In genomic region chr17:13931111-13931526, GRCh38 we compare ENCODE assay signal across 8 cellular contexts.
A peak's percentile ranks its signal among the peaks of the same experiment; 100 is the strongest.
DNase-seq lines count a peak whose midpoint lies in the region; ATAC-seq and TF ChIP-seq lines count a peak whose summit lies in the region.
"Had no signal": no experiment of that assay in that cellular context is flagged by ENCODE, and none has a peak within 500 bp of the region (broad histone marks: within the 10 kb centered on the region; RNA-seq: fewer than 3 reads in every experiment).

No MANE protein-coding gene starts in this region.

- no peak overlapping the region for H3K14ac ChIP-seq in IMR-90 (replicated peaks; ENCODE audit: low read depth, low read length)

- H2AFZ ChIP-seq in IMR-90 (replicated peaks; ENCODE audit: low read length, poor library complexity) = no peak overlapping the region

- H3K23ac ChIP-seq in IMR-90 (ENCODE audit: low read depth, low read length) = no peak overlapping the region

- TF ChIP-seq CTCF in IMR-90 (conservative IDR thresholded peaks at IDR 0.05; ENCODE audit: low read depth, low read length) = no peak
- no peak for TF ChIP-seq CTCF in astrocyte of the spinal cord (IDR thresholded peaks at IDR 0.05; ENCODE audit: low read depth, low read length)
- TF ChIP-seq CTCF in upper lobe of right lung (IDR thresholded peaks at IDR 0.05) = no peak

- no peak overlapping the region for H3K27ac ChIP-seq in IMR-90 (ENCODE audit: insufficient read depth, low read length)
- peak overlapping the region; percentile 48 for H3K27ac ChIP-seq in upper lobe of right lung

- POLR2A ChIA-PET in IMR-90 (lab: Charles Lee; ENCODE audit: unreplicated experiment) = no interaction called here

- H2BK120ac ChIP-seq in IMR-90 (ENCODE audit: low read depth, low read length) = no peak overlapping the region

- H2AK9ac ChIP-seq in IMR-90 (replicated peaks; ENCODE audit: low read depth, low read length, poor library complexity) = no peak overlapping the region

- H3K56ac ChIP-seq in IMR-90 (ENCODE audit: extremely low read depth, insufficient read depth, low read length) = no peak overlapping the region

- no peak overlapping the region for H2BK15ac ChIP-seq in IMR-90 (ENCODE audit: low read depth, low read length)

- no peak overlapping the region for H4K8ac ChIP-seq in IMR-90 (ENCODE audit: low read depth in 2 of 2, low read length in 2 of 2)

- DNase-seq in IMR-90 (peak; percentile 19), astrocyte of the spinal cord (ENCODE audit: low read depth, low spot score) (peak; percentile 65), left kidney (ENCODE audit: low read depth, low spot score) (peak; percentile 11), upper lobe of right lung (no peak), GM19240 (ENCODE audit: insufficient read length, low spot score) (no peak), NCI-H2171 (lab: John Stamatoyannopoulos, UW) (no peak), T-helper 1 cell (no peak)
- DNase-seq: activated T-cell treated with anti-CD3 and anti-CD28 coated beads, Interleukin-2, amount 50 U/mL, for 4 hours had no signal

- H3K9ac ChIP-seq in IMR-90 (ENCODE audit: low read depth, low read length) = no peak overlapping the region

- no TSS peak for BruUV-seq in IMR-90 (replicated peaks; lab: Mats Ljungman, UMichigan)

- no peaks in the 10 kb centered on the region for H3K9me1 ChIP-seq in IMR-90 (ENCODE audit: insufficient read depth, low read length)

- H3K27me3 ChIP-seq in IMR-90 (ENCODE audit: control insufficient read depth, insufficient read depth, low read length) = no peaks in the 10 kb centered on the region
- H3K27me3 ChIP-seq in upper lobe of right lung = no peaks in the 10 kb centered on the region

- no peaks in the 10 kb centered on the region for H3K9me3 ChIP-seq in IMR-90 (ENCODE audit: control insufficient read depth, insufficient read depth, low read length)
- H3K9me3 ChIP-seq in upper lobe of right lung = no peaks in the 10 kb centered on the region

- H3K4me1 ChIP-seq in IMR-90 (ENCODE audit: control insufficient read depth, insufficient read depth, low read length) = no peaks in the 10 kb centered on the region
- H3K4me1 ChIP-seq in upper lobe of right lung = no peaks in the 10 kb centered on the region

- dilution Hi-C loops in IMR-90 (cut with HindIII; ENCODE audit: low sequenced_read_pairs, unreplicated experiment) = no loop called here

- H3K4me3 ChIP-seq in IMR-90 (ENCODE audit: insufficient read depth, low read depth, low read length) = no peak overlapping the region
- H3K4me3 ChIP-seq in astrocyte of the spinal cord (ENCODE audit: low read depth, low read length) = no peak overlapping the region
- H3K4me3 ChIP-seq in upper lobe of right lung = no peak overlapping the region

- no CpG with 5 or more reads among the region's 3 CpGs for WGBS in IMR-90 (ENCODE audit: extremely low coverage in 2 of 2, insufficient read length in 1 of 2), 2 experiments

- no peaks in the 10 kb centered on the region for H4K20me1 ChIP-seq in IMR-90 (ENCODE audit: insufficient read depth, low read length)

- no peak overlapping the region for H3K4ac ChIP-seq in IMR-90 (ENCODE audit: low read depth, low read length)

- no peak for ATAC-seq in IMR-90 (ENCODE audit: low read depth)
- peak; percentile 88 for ATAC-seq in upper lobe of right lung
- ATAC-seq: activated T-cell treated with anti-CD3 and anti-CD28 coated beads, Interleukin-2, amount 50 U/mL, for 4 hours had no signal

- in situ Hi-C loops in IMR-90 (cut with MboI; ENCODE audit: low sequenced_read_pairs) (no loop called here), astrocyte of the spinal cord (cut with HindIII; ENCODE audit: low sequenced_read_pairs) (no loop called here)

- CTCF ChIA-PET in IMR-90 (lab: Yijun Ruan, JAX) = no interaction called here

- no peaks in the 10 kb centered on the region for H3K36me3 ChIP-seq in IMR-90 (ENCODE audit: control insufficient read depth, insufficient read depth, low read length)
- no peaks in the 10 kb centered on the region for H3K36me3 ChIP-seq in upper lobe of right lung

- H4K5ac ChIP-seq in IMR-90 (ENCODE audit: low read depth, low read length) = no peak overlapping the region

- no peak overlapping the region for H2BK5ac ChIP-seq in IMR-90 (ENCODE audit: low read depth, low read length, poor library complexity, severe bottlenecking)

- no peak for TF ChIP-seq RAD21 in IMR-90 (IDR thresholded peaks at IDR 0.05; ENCODE audit: low read length)

- H4K91ac ChIP-seq in IMR-90 (ENCODE audit: insufficient read depth, low read depth, low read length) = no peak overlapping the region

- H3K4me2 ChIP-seq in IMR-90 (ENCODE audit: low read depth, low read length) = no peak overlapping the region

- H3K79me1 ChIP-seq in IMR-90 (ENCODE audit: low read depth in 1 of 2, low read length in 2 of 2) = no peaks in the 10 kb centered on the region

- intact Hi-C loops in IMR-90 (cut with micrococcal nuclease) = no loop called here
- intact Hi-C loops in upper lobe of right lung (cut with DNase I) = no loop called here

- TF ChIP-seq POLR2A in IMR-90 (IDR thresholded peaks at IDR 0.05; ENCODE audit: low read depth, low read length) = no peak

- H3K18ac ChIP-seq in IMR-90 (ENCODE audit: low read depth, low read length) = no peak overlapping the region

- no peak overlapping the region for H2AK5ac ChIP-seq in IMR-90 (ENCODE audit: low read depth, low read length)

- no peak overlapping the region for H2BK20ac ChIP-seq in IMR-90 (ENCODE audit: low read depth, low read length)

TF ChIP-seq in IMR-90, 13 proteins besides CTCF, POLR2A, EP300 and RAD21:
- no peak for TF ChIP-seq MXI1 (IDR thresholded peaks at IDR 0.05; ENCODE audit: borderline replicate concordance, low read depth, low read length)
- no peak for TF ChIP-seq RCOR1 (IDR thresholded peaks at IDR 0.05; ENCODE audit: insufficient replicate concordance, low read length)
- no peak for TF ChIP-seq RFX5 (IDR thresholded peaks at IDR 0.05; ENCODE audit: low read depth, low read length)
- no peak for TF ChIP-seq SMC3 (IDR thresholded peaks at IDR 0.05; ENCODE audit: low read depth, low read length)

Comparison
In these comparisons a context has a peak if more than half of its experiments do, and no peak if none do; other contexts are left out.
1. DNase-seq: peak in IMR-90 (single experiment), astrocyte of the spinal cord (single experiment) and left kidney (single experiment); none in upper lobe of right lung (single experiment), GM19240 (single experiment), NCI-H2171 (single experiment) and T-helper 1 cell (0 of 5).